8 cellular contexts compared by ENCODE assay signal in genomic region chr10:28628184-28628893, GRCh38. TPM values are rescaled to one million over a fixed set of nuclear protein-coding genes. Genes with fewer than 3 reads are reported as not detected.
DNase-seq lines count a peak whose midpoint lies in the region; ATAC-seq lines count a peak whose summit lies in the region.

No MANE protein-coding gene starts in this region.

- H3K27me3 Mint-ChIP-seq in central memory CD8-positive, alpha-beta T cell, result peaks cover 60% of the 10 kb centered on the region

- H3K9me3 Mint-ChIP-seq in central memory CD8-positive, alpha-beta T cell, result no peaks in the 10 kb centered on the region

- peak; percentile 62 for ATAC-seq in HG02943 (IDR thresholded peaks at IDR 0.05; ENCODE audit: low read depth, unreplicated experiment)
- peak; percentile 60 for ATAC-seq in central memory CD8-positive, alpha-beta T cell (replicated peaks; ENCODE audit: extremely low read depth, poor library complexity, severe bottlenecking)
- peak; percentile 87 for ATAC-seq in left colon

- peaks cover 1% of the 10 kb centered on the region for H3K36me3 Mint-ChIP-seq in central memory CD8-positive, alpha-beta T cell (ENCODE audit: insufficient read depth)

- no peak overlapping the region for H3K27ac Mint-ChIP-seq in central memory CD8-positive, alpha-beta T cell (ENCODE audit: low read depth)

- peaks cover 8% of the 10 kb centered on the region for H3K4me1 Mint-ChIP-seq in central memory CD8-positive, alpha-beta T cell

- DNase-seq in DMS 273 (lab: John Stamatoyannopoulos, UW; ENCODE audit: unreplicated experiment) (peak; percentile 79), DMS 273 treated with DMSO at 0.1 percent for 48 hours (lab: John Stamatoyannopoulos, UW) (no peak), NCI-H2196 treated with DMSO at 0.1 percent for 48 hours (lab: John Stamatoyannopoulos, UW; ENCODE audit: unreplicated experiment) (peak; percentile 7), left colon (peak; percentile 51 to 86)
- peak; percentile 34 for DNase-seq in activated CD4-positive, CD25-positive, alpha-beta regulatory T cell treated with anti-CD3 and anti-CD28 coated beads, Interleukin-2, amount 50 U/mL, for 16 hours (ENCODE audit: low read depth, low spot score)
- DNase-seq in central memory CD8-positive, alpha-beta T cell (ENCODE audit: low spot score in 2 of 2), result peak; percentile 19 to 54
- DNase-seq in stimulated activated CD4-positive, alpha-beta T cell treated with anti-CD3 and anti-CD28 coated beads, Interleukin-2, amount 100 ng/mL, for 4 hours (ENCODE audit: low read depth), result peak; percentile 41

- intact Hi-C loops in left colon (cut with DNase I, micrococcal nuclease), result loop anchor here in 1 of 2 donors (10.0 kb wide), 1 partner anchor 194 kb away; no protein-coding TSS in a partner anchor

- no peak overlapping the region for H3K4me3 Mint-ChIP-seq in central memory CD8-positive, alpha-beta T cell

RNA-seq across cellular contexts. Expression of gene BAMBI, which starts 49.0 kb away (rescaled TPM):
- total RNA-seq in left colon, result 10 to 100 TPM in 1 of 2 donors, under 1 TPM in 1; 0.85 to 12.7 TPM
